ENCODE assay signal across 18 cellular contexts in genomic region chr11:113363406-113363805, GRCh38. TPM values are rescaled to one million over a fixed set of nuclear protein-coding genes. Genes with fewer than 3 reads are reported as not detected.
"Had no signal": no experiment of that assay in that cellular context is flagged by ENCODE, and none has a peak within 500 bp of the region (broad histone marks: within the 10 kb centered on the region; RNA-seq: fewer than 3 reads in every experiment).

No MANE protein-coding gene starts in this region.

- H3K4me3 ChIP-seq: dorsolateral prefrontal cortex, heart right ventricle, neural progenitor cell, ovary, skin epidermis, tibial nerve had no signal

- H3K27me3 ChIP-seq: dorsolateral prefrontal cortex, heart right ventricle, neural progenitor cell, ovary, tibial nerve had no signal

- H3K4me3 Mint-ChIP-seq: activated naive CD8-positive, alpha-beta T cell; neural progenitor cell had no signal

- H3K9me3 Mint-ChIP-seq: neural progenitor cell had no signal

- H3K4me2 ChIP-seq: neural progenitor cell had no signal

- DNase-seq: activated gamma-delta T cell; activated T-cell treated with anti-CD3 and anti-CD28 coated beads, Interleukin-2, amount 50 U/mL, for 1 hour; dorsolateral prefrontal cortex; heart right ventricle; mesenchymal stem cell; ovary; retina had no signal

- H3K36me3 ChIP-seq: neural progenitor cell, ovary had no signal

- FAIRE-seq: endometrium, frontal cortex, islet of Langerhans had no signal

- H3K4me1 ChIP-seq: heart right ventricle, neural progenitor cell, tibial nerve had no signal

- H3K27ac ChIP-seq: dorsolateral prefrontal cortex, heart right ventricle, neural progenitor cell, ovary, skin epidermis, tibial nerve had no signal

- ATAC-seq: heart right ventricle, left lobe of liver, SK-N-SH treated with all-trans-retinoic acid at 6 μM for 48 hours had no signal

- H2AFZ ChIP-seq: neural progenitor cell had no signal

- H3K9me3 ChIP-seq: heart right ventricle, ovary, tibial nerve had no signal

- H3K9ac ChIP-seq: neural progenitor cell had no signal

- H3K27ac Mint-ChIP-seq: activated naive CD8-positive, alpha-beta T cell; neural progenitor cell had no signal

- H3K27me3 Mint-ChIP-seq: activated naive CD8-positive, alpha-beta T cell had no signal

- H3K4me1 Mint-ChIP-seq: neural progenitor cell had no signal

RNA-seq across cellular contexts. Expression of gene ANKK1, which starts 24.2 kb away (rescaled TPM):
- total RNA-seq: chondrocyte; frontal cortex; heart right ventricle; T-helper 2 cell treated with Interferon-gamma antibody and Interleukin-4, amounts not matched to agents 100 ng/mL and 5 ng/mL, for 36 hours had no signal
